ENCODE assay signal across 32 cellular contexts in the genomic region with DNA sequence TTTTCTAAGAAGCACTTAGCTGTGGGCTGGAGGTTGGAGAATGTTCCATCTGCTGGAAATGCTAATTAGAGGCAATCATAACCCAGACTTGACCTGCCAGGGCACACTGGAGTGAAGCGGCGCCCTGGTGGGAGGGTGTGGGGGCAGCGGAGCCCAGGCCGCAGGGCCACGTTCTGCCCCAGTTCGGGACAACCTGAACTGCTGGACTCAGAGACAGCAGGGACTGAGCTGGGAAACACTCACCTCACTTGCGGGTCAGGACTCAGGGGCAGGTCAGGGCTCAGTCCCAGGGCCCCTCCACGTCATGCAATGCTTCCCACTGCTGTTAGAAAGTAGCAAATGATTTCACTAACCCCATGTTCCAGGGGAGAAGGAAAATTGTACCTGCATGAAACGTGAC.
"Had no signal": no experiment of that assay in that cellular context is flagged by ENCODE, and none has a peak within 500 bp of the region (broad histone marks: within the 10 kb centered on the region; RNA-seq: fewer than 3 reads in every experiment).

No MANE protein-coding gene starts in this region.

- H3K27me3 ChIP-seq: ascending aorta, Peyer's patch had no signal

- H3K36me3 ChIP-seq: ascending aorta, cardiac muscle cell, Peyer's patch had no signal

- H3K4me3 ChIP-seq: ascending aorta, cardiac muscle cell, Peyer's patch had no signal

- ATAC-seq: PC-3, Right ventricle myocardium inferior, SK-N-SH treated with all-trans-retinoic acid at 6 μM for 48 hours had no signal

- H3K27ac ChIP-seq: ascending aorta, cardiac muscle cell, KMS-11, Peyer's patch, VCaP had no signal

- H3K9me3 ChIP-seq: ascending aorta, Peyer's patch had no signal

- DNase-seq: activated B cell treated with CpG ODN at 0.5 μM for 24 hours; activated CD4-positive, alpha-beta T cell treated with anti-CD3 and anti-CD28 coated beads for 4 hours; activated CD4-positive, CD25-positive, alpha-beta regulatory T cell treated with anti-CD3 and anti-CD28 coated beads, Interleukin-2, amount 50 U/mL, for 72 hours; activated gamma-delta T cell; activated naive CD4-positive, alpha-beta T cell treated with Interleukin-2 at 50 U/mL for 16 hours; activated naive CD8-positive, alpha-beta T cell treated with anti-CD3 and anti-CD28 coated beads, Interleukin-2, amount 10 ng/mL, durations not matched to agents 7 days and 5 days; amygdala; MM.1S; MV-4-11; NCI-H1092; NCI-H1436 treated with DMSO at 0.1 percent for 48 hours; NCI-H1694 treated with DMSO at 0.1 percent for 48 hours; NCI-H2029; NCI-H2107; NCI-H2171; NCI-H510A; NCI-H526; NCI-H748 treated with DMSO at 0.1 percent for 48 hours; NK-92 treated with Interleukin-12 subunit alpha and Interleukin-12 subunit beta, amount 100 ng/mL, for 24 hours; PC-3; Peyer's patch; RPMI8226; SIG-M5; T-helper 1 cell; T-helper 2 cell; T-helper 9 cell had no signal
